Comparison of ENCODE assay signal across 8 cellular contexts in genomic region chrX:1392376-1393130, GRCh38. TPM values are rescaled to one million over a fixed set of nuclear protein-coding genes. Genes with fewer than 3 reads are reported as not detected.
A peak's percentile ranks its signal among the peaks of the same experiment; 100 is the strongest.
DNase-seq lines count a peak whose midpoint lies in the region; ATAC-seq and TF ChIP-seq lines count a peak whose summit lies in the region.

No MANE protein-coding gene starts in this region.

- H3K4me3 ChIP-seq in SK-N-MC (peak overlapping the region; percentile 79), testis (peak overlapping the region; percentile 100)

- peaks cover 27% of the 10 kb centered on the region for H3K4me1 ChIP-seq in testis

- H3K4me1 Mint-ChIP-seq in activated T-cell treated with anti-CD3 and anti-CD28 coated beads, Interleukin-2, amount 50 U/mL, for 24 hours (ENCODE audit: low read depth) = peaks cover 63% of the 10 kb centered on the region
- H3K4me1 Mint-ChIP-seq in endothelial cell (ENCODE audit: unreplicated experiment) (peaks cover 19% of the 10 kb centered on the region), mesothelial cell of epicardium (peaks cover 30% of the 10 kb centered on the region)

- peak overlapping the region; percentile 99 for H3K9ac ChIP-seq in SK-N-MC (ENCODE audit: insufficient read length)

- peaks cover 81% of the 10 kb centered on the region for H3K36me3 Mint-ChIP-seq in activated T-cell treated with anti-CD3 and anti-CD28 coated beads, Interleukin-2, amount 50 U/mL, for 24 hours (ENCODE audit: low read depth)
- H3K36me3 Mint-ChIP-seq in endothelial cell (ENCODE audit: low read depth, unreplicated experiment) (peaks cover 48% of the 10 kb centered on the region), mesothelial cell of epicardium (peaks cover 30% of the 10 kb centered on the region)

- H3K4me3 Mint-ChIP-seq in activated T-cell treated with anti-CD3 and anti-CD28 coated beads, Interleukin-2, amount 50 U/mL, for 24 hours = peak overlapping the region; percentile 95
- H3K4me3 Mint-ChIP-seq in endothelial cell (ENCODE audit: unreplicated experiment) (peak overlapping the region; percentile 94), mesothelial cell of epicardium (peak overlapping the region; percentile 93)

- no peak for TF ChIP-seq POLR2A in testis (IDR thresholded peaks at IDR 0.05)

- peaks cover 39% of the 10 kb centered on the region for H3K36me3 ChIP-seq in SK-N-MC (ENCODE audit: insufficient read depth, low read length)
- H3K36me3 ChIP-seq in testis (ENCODE audit: low read depth, missing control alignments) = no peaks in the 10 kb centered on the region

- peak overlapping the region; percentile 99 for H3K27ac Mint-ChIP-seq in activated T-cell treated with anti-CD3 and anti-CD28 coated beads, Interleukin-2, amount 50 U/mL, for 24 hours
- H3K27ac Mint-ChIP-seq in endothelial cell (ENCODE audit: unreplicated experiment) (peak overlapping the region; percentile 89), mesothelial cell of epicardium (peak overlapping the region; percentile 93)

- no peak for DNase-seq in activated T-cell treated with anti-CD3 and anti-CD28 coated beads, Interleukin-2, amount 50 U/mL, for 24 hours
- DNase-seq in activated T-cell treated with anti-CD3 and anti-CD28 coated beads, Interleukin-2, amount 50 U/mL, for 1 hour = no peak
- DNase-seq in SK-N-MC (ENCODE audit: low read depth, low spot score) (no peak), endothelial cell (ENCODE audit: low spot score) (peak; percentile 66), mesothelial cell of epicardium (ENCODE audit: low spot score in 2 of 2, unreplicated experiment in 2 of 2) (peak; percentile 65 to 80), testis (peak; percentile 82), cortex of kidney (lab: John Stamatoyannopoulos, UW) (no peak)

- no peaks in the 10 kb centered on the region for H3K27me3 ChIP-seq in testis

- TF ChIP-seq CTCF in endothelial cell (IDR thresholded peaks at IDR 0.05; ENCODE audit: unreplicated experiment) (no peak), mesothelial cell of epicardium (IDR thresholded peaks at IDR 0.05; ENCODE audit: unreplicated experiment) (no peak), testis (IDR thresholded peaks at IDR 0.05) (no peak)

- WGBS in testis, 2 donors = 0 to 6% methylated on average over 7 to 36 of the region's 78 CpGs

- H3K27ac ChIP-seq in SK-N-MC (peak overlapping the region; percentile 99), testis (peak overlapping the region; percentile 96 to 99)

- ATAC-seq in HG03039 (IDR thresholded peaks at IDR 0.05; ENCODE audit: unreplicated experiment) = peak; percentile 9

- intact Hi-C loops in testis (cut with DNase I; ENCODE audit: low total_unique reads) = loop anchor here (10.0 kb wide), 1 partner anchor 52 kb away; no protein-coding TSS in a partner anchor

- H3K9me3 Mint-ChIP-seq in activated T-cell treated with anti-CD3 and anti-CD28 coated beads, Interleukin-2, amount 50 U/mL, for 24 hours = no peaks in the 10 kb centered on the region
- H3K9me3 Mint-ChIP-seq in endothelial cell (ENCODE audit: unreplicated experiment) = no peaks in the 10 kb centered on the region
- no peaks in the 10 kb centered on the region for H3K9me3 Mint-ChIP-seq in mesothelial cell of epicardium

- H3K27me3 Mint-ChIP-seq in activated T-cell treated with anti-CD3 and anti-CD28 coated beads, Interleukin-2, amount 50 U/mL, for 24 hours = no peaks in the 10 kb centered on the region
- H3K27me3 Mint-ChIP-seq in endothelial cell (ENCODE audit: unreplicated experiment) (peaks cover 31% of the 10 kb centered on the region), mesothelial cell of epicardium (ENCODE audit: low read depth) (no peaks in the 10 kb centered on the region)

- H3K9me3 ChIP-seq in SK-N-MC (ENCODE audit: low read depth, low read length) (no peaks in the 10 kb centered on the region), testis (no peaks in the 10 kb centered on the region)

RNA-seq across cellular contexts. Expression of gene SLC25A6, which starts 0.6 kb away (rescaled TPM):
- total RNA-seq in endothelial cell (ENCODE audit: unreplicated experiment) (488 TPM), mesothelial cell of epicardium (453 to 469 TPM (median 460 TPM) in 3 replicates), testis (100 to 1,000 TPM; 171 to 293 TPM)
- 157 TPM for polyA plus RNA-seq in testis (ENCODE audit: insufficient read depth, low read depth, low replicate concordance)

RNA-seq across cellular contexts. Expression of gene IL3RA, which starts 56.0 kb away (rescaled TPM):
- total RNA-seq in endothelial cell (ENCODE audit: unreplicated experiment) (0.97 TPM), mesothelial cell of epicardium (0.16 to 0.20 TPM in 2 of 3 replicates, not detected in the other), testis (1 to 10 TPM; 4.6 to 5.5 TPM)
- 3.4 TPM for polyA plus RNA-seq in testis (ENCODE audit: insufficient read depth, low read depth, low replicate concordance)

Comparison
In these comparisons a context has a peak if more than half of its experiments do, and no peak if none do; other contexts are left out.
1. DNase-seq: peak in endothelial cell (single experiment), mesothelial cell of epicardium (2 of 2) and testis (single experiment); none in activated T-cell treated with anti-CD3 and anti-CD28 coated beads, Interleukin-2, amount 50 U/mL, for 24 hours (single experiment), activated T-cell treated with anti-CD3 and anti-CD28 coated beads, Interleukin-2, amount 50 U/mL, for 1 hour (single experiment), SK-N-MC (single experiment) and cortex of kidney (single experiment).
2. Peak in every context shown above with its lines, with median percentiles within 50 percentile points of each other: H3K27ac Mint-ChIP-seq and H3K4me3 Mint-ChIP-seq.